Comparison of ENCODE assay signal across 8 cellular contexts in the genomic region with DNA sequence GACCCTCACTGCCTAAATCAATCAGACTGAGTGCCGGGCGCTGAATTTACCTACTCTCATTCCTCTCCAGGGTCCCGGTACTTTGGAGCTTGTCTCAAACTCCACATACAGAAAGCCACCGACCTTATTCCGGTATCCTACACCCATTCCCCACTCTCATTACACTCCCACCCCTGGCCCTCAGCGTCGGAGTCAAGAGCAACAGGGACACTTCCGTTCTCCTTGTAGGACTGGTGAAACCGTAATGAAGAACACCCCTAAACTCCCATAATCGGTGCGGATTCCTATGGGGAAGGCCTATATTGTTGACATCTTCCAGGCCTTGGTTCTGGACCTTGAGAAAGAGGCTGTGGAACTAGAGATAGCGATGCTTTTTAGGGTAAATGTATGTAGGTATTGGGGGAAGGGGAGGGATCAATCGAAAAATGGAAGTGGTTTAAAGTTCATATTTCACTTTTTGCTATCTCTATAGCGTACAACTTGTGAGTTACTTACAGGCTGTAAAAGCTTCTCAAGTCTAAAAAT. TPM values are rescaled to one million over a fixed set of nuclear protein-coding genes. Genes with fewer than 3 reads are reported as not detected.
DNase-seq lines count a peak whose midpoint lies in the region; ATAC-seq and TF ChIP-seq lines count a peak whose summit lies in the region.

No MANE protein-coding gene starts in this region.

- peak; percentile 17 for DNase-seq in NOMO-1 treated with dmso at 0.1 percent for 144 hours (lab: John Stamatoyannopoulos, UW; ENCODE audit: unreplicated experiment)
- no peak for DNase-seq in NOMO-1 treated with DMSO at 0.1 percent for 48 hours (lab: John Stamatoyannopoulos, UW; ENCODE audit: unreplicated experiment)
- DNase-seq in activated CD4-positive, alpha-beta T cell treated with anti-CD3 and anti-CD28 coated beads, Interleukin-2, amount 10 ng/mL, durations not matched to agents 7 days and 5 days = peak; percentile 38
- DNase-seq in erythroblast (lab: John Stamatoyannopoulos, UW) = peak; percentile 60 to 73
- peak; percentile 66 for DNase-seq in upper lobe of right lung
- DNase-seq in NCI-H1048 (lab: John Stamatoyannopoulos, UW) = no peak

- POLR2A ChIA-PET in activated CD4-positive, alpha-beta T cell treated with anti-CD3 and anti-CD28 coated beads, Interleukin-2, amount 10 ng/mL, durations not matched to agents 7 days and 5 days (lab: Charles Lee) = interaction anchor here (0.5 kb wide), 1 partner anchor 732 kb away, joined by 3 read pairs; no protein-coding TSS in a partner anchor

- TF ChIP-seq CTCF in nephron (IDR thresholded peaks at IDR 0.05; ENCODE audit: unreplicated experiment in 3 of 3) (no peak), upper lobe of right lung (IDR thresholded peaks at IDR 0.05) (no peak)

- H3K27ac ChIP-seq in HUES6 (ENCODE audit: low read depth, low read length) = peak overlapping the region; percentile 98
- peak overlapping the region; percentile 93 for H3K27ac ChIP-seq in upper lobe of right lung

- ATAC-seq in upper lobe of right lung = peak; percentile 39

- H3K9me3 Mint-ChIP-seq in activated CD4-positive, alpha-beta T cell treated with anti-CD3 and anti-CD28 coated beads, Interleukin-2, amount 10 ng/mL, durations not matched to agents 7 days and 5 days = peaks cover 4% of the 10 kb centered on the region
- peaks cover 3% of the 10 kb centered on the region for H3K9me3 Mint-ChIP-seq in nephron

- H3K27me3 Mint-ChIP-seq in activated CD4-positive, alpha-beta T cell treated with anti-CD3 and anti-CD28 coated beads, Interleukin-2, amount 10 ng/mL, durations not matched to agents 7 days and 5 days = no peaks in the 10 kb centered on the region
- no peaks in the 10 kb centered on the region for H3K27me3 Mint-ChIP-seq in nephron (ENCODE audit: low read depth)

- peak overlapping the region; percentile 96 for H3K9ac ChIP-seq in HUES6 (ENCODE audit: low read length)

- CTCF ChIA-PET in activated CD4-positive, alpha-beta T cell treated with anti-CD3 and anti-CD28 coated beads, Interleukin-2, amount 10 ng/mL, durations not matched to agents 7 days and 5 days (lab: Charles Lee) = interaction anchor here (0.8 kb wide), 1 partner anchor 40 kb away, joined by 4 read pairs; no protein-coding TSS in a partner anchor

- H3K27me3 ChIP-seq in HUES6 (ENCODE audit: control insufficient read depth, insufficient read depth, low read length) (no peaks in the 10 kb centered on the region), upper lobe of right lung (no peaks in the 10 kb centered on the region)

- H3K36me3 Mint-ChIP-seq in activated CD4-positive, alpha-beta T cell treated with anti-CD3 and anti-CD28 coated beads, Interleukin-2, amount 10 ng/mL, durations not matched to agents 7 days and 5 days (ENCODE audit: low read depth) = peaks cover 41% of the 10 kb centered on the region
- peaks cover 49% of the 10 kb centered on the region for H3K36me3 Mint-ChIP-seq in nephron (ENCODE audit: low read depth)

- peaks cover 53% of the 10 kb centered on the region for H3K4me1 Mint-ChIP-seq in activated CD4-positive, alpha-beta T cell treated with anti-CD3 and anti-CD28 coated beads, Interleukin-2, amount 10 ng/mL, durations not matched to agents 7 days and 5 days
- H3K4me1 Mint-ChIP-seq in nephron = peaks cover 47% of the 10 kb centered on the region

- peak overlapping the region; percentile 93 for H3K27ac Mint-ChIP-seq in activated CD4-positive, alpha-beta T cell treated with anti-CD3 and anti-CD28 coated beads, Interleukin-2, amount 10 ng/mL, durations not matched to agents 7 days and 5 days
- H3K27ac Mint-ChIP-seq in nephron = peak overlapping the region; percentile 98 to 99 (median 98)

- peak overlapping the region; percentile 79 for H3K4me3 ChIP-seq in HUES6 (ENCODE audit: low read depth, low read length)
- peak overlapping the region; percentile 87 for H3K4me3 ChIP-seq in upper lobe of right lung

- peaks cover 15% of the 10 kb centered on the region for H3K4me1 ChIP-seq in HUES6 (ENCODE audit: control insufficient read depth, insufficient read depth, low read length)
- peaks cover 48% of the 10 kb centered on the region for H3K4me1 ChIP-seq in upper lobe of right lung

- TF ChIP-seq POLR2A in erythroblast (IDR thresholded peaks at IDR 0.05; ENCODE audit: low read length) = no peak

- H3K36me3 ChIP-seq in HUES6 (ENCODE audit: control insufficient read depth, insufficient read depth, low read length) (peaks cover 39% of the 10 kb centered on the region), upper lobe of right lung (no peaks in the 10 kb centered on the region)

- peak overlapping the region; percentile 95 for H3K4me3 Mint-ChIP-seq in activated CD4-positive, alpha-beta T cell treated with anti-CD3 and anti-CD28 coated beads, Interleukin-2, amount 10 ng/mL, durations not matched to agents 7 days and 5 days
- peak overlapping the region; percentile 93 to 97 (median 95) for H3K4me3 Mint-ChIP-seq in nephron

- H3K9me3 ChIP-seq in HUES6 (ENCODE audit: control insufficient read depth, insufficient read depth, low read depth, low read length) (peaks cover 16% of the 10 kb centered on the region), upper lobe of right lung (no peaks in the 10 kb centered on the region)

- intact Hi-C loops in upper lobe of right lung (cut with DNase I) = no loop called here

RNA-seq across cellular contexts. Expression of gene ZBED6, which starts 0.9 kb away (rescaled TPM):
- total RNA-seq in activated CD4-positive, alpha-beta T cell treated with anti-CD3 and anti-CD28 coated beads, Interleukin-2, amount 10 ng/mL, durations not matched to agents 7 days and 5 days = 10 to 100 TPM; 18.9 to 19.4 TPM
- 29.5 TPM for total RNA-seq in upper lobe of right lung

RNA-seq across cellular contexts. Expression of gene ZC3H11A, which starts 0.9 kb away (rescaled TPM):
- total RNA-seq in activated CD4-positive, alpha-beta T cell treated with anti-CD3 and anti-CD28 coated beads, Interleukin-2, amount 10 ng/mL, durations not matched to agents 7 days and 5 days = 10 to 100 TPM; 83.6 to 97.8 TPM
- 84.5 TPM for total RNA-seq in upper lobe of right lung

RNA-seq across cellular contexts. Expression of gene LAX1, which starts 31.3 kb away (rescaled TPM):
- total RNA-seq in activated CD4-positive, alpha-beta T cell treated with anti-CD3 and anti-CD28 coated beads, Interleukin-2, amount 10 ng/mL, durations not matched to agents 7 days and 5 days = 10 to 100 TPM; 18.9 to 20.5 TPM
- total RNA-seq in upper lobe of right lung = 3.0 TPM

Comparison
In these comparisons a context has a peak if more than half of its experiments do, and no peak if none do; other contexts are left out.
1. DNase-seq: peak in NOMO-1 treated with dmso at 0.1 percent for 144 hours (single experiment), activated CD4-positive, alpha-beta T cell treated with anti-CD3 and anti-CD28 coated beads, Interleukin-2, amount 10 ng/mL, durations not matched to agents 7 days and 5 days (single experiment), erythroblast (2 of 2) and upper lobe of right lung (single experiment); none in NOMO-1 treated with DMSO at 0.1 percent for 48 hours (single experiment) and NCI-H1048 (single experiment).